In the genomic region with DNA sequence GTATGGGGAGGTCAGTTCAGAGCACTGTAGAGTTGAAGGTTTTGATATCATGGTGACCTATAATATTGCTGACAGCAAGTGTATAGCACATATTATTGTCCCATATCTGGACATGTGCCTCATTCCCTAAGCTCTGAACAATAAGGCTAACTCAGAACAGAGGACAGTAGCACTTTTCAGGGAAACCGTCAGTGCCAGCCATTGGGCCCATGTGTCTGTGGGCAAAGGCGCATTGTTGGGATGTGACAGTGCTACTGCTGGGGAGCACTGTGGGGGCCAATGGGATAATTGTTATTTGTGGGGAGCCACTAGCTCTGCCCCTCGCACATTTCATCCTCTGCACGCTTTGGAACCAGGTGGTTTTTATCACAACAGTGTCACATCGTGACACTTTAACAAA, we compare ENCODE assay signal across 17 cellular contexts.
"Had no signal": no experiment of that assay in that cellular context is flagged by ENCODE, and none has a peak within 500 bp of the region (broad histone marks: within the 10 kb centered on the region; RNA-seq: fewer than 3 reads in every experiment).

No MANE protein-coding gene starts in this region.

- H3K9me3 ChIP-seq: gastrocnemius medialis, SK-N-SH, suprapubic skin, upper lobe of left lung had no signal

- ATAC-seq: activated CD4-positive, CD25-positive, alpha-beta regulatory T cell treated with anti-CD3 and anti-CD28 coated beads, Interleukin-2, amount 50 U/mL, for 24 hours; activated T-cell treated with anti-CD3 and anti-CD28 coated beads, Interleukin-2, amount 50 U/mL, for 4 hours; gastrocnemius medialis; right cardiac atrium; T-cell had no signal

- H3K4me1 ChIP-seq: gastrocnemius medialis, suprapubic skin had no signal

- H3K27ac ChIP-seq: gastrocnemius medialis, neural progenitor cell, suprapubic skin, upper lobe of left lung had no signal

- H3K27me3 ChIP-seq: gastrocnemius medialis, neural progenitor cell, suprapubic skin, upper lobe of left lung had no signal

- H3K36me3 ChIP-seq: gastrocnemius medialis, neural progenitor cell, suprapubic skin, upper lobe of left lung had no signal

- H3K4me3 Mint-ChIP-seq: activated naive CD8-positive, alpha-beta T cell treated with anti-CD3 and anti-CD28 coated beads for 36 hours; activated T-cell treated with anti-CD3 and anti-CD28 coated beads, Interleukin-2, amount 50 U/mL, for 4 hours; neural progenitor cell; T-cell had no signal

- H3K27ac Mint-ChIP-seq: activated naive CD8-positive, alpha-beta T cell treated with anti-CD3 and anti-CD28 coated beads for 36 hours; neural progenitor cell had no signal

- DNase-seq: activated gamma-delta T cell treated with Interleukin-2 at 50 U/mL for 16 hours; activated naive CD8-positive, alpha-beta T cell treated with anti-CD3 and anti-CD28 coated beads for 36 hours; activated T-cell treated with anti-CD3 and anti-CD28 coated beads, Interleukin-2, amount 50 U/mL, for 4 hours; aorta; erythroblast; gastrocnemius medialis; right cardiac atrium; SK-N-SH; small intestine; stimulated activated CD4-positive, alpha-beta T cell treated with anti-CD3 and anti-CD28 coated beads, Interleukin-4, amount 100 ng/mL, for 24 hours; stimulated activated naive CD4-positive, alpha-beta T cell treated with Interleukin-2 at 50 U/mL for 16 hours; T-cell; T1000; upper lobe of left lung had no signal

- H3K9me3 Mint-ChIP-seq: activated naive CD8-positive, alpha-beta T cell treated with anti-CD3 and anti-CD28 coated beads for 36 hours; activated T-cell treated with anti-CD3 and anti-CD28 coated beads, Interleukin-2, amount 50 U/mL, for 4 hours; neural progenitor cell; T-cell had no signal

- H3K27me3 Mint-ChIP-seq: activated naive CD8-positive, alpha-beta T cell treated with anti-CD3 and anti-CD28 coated beads for 36 hours; T-cell had no signal

- FAIRE-seq: small intestine had no signal

- H3K4me3 ChIP-seq: gastrocnemius medialis, neural progenitor cell, suprapubic skin, upper lobe of left lung had no signal

- H3K36me3 Mint-ChIP-seq: activated naive CD8-positive, alpha-beta T cell treated with anti-CD3 and anti-CD28 coated beads for 36 hours; T-cell had no signal
